Comparison of ENCODE assay signal across 1 cellular context in genomic region chr4:181319629-181320028, GRCh38.
TF ChIP-seq lines count a peak whose summit lies in the region.

No MANE protein-coding gene starts in this region.

TF ChIP-seq in H1, 55 proteins besides CTCF, POLR2A, EP300 and RAD21 (continued from another document):
- TF ChIP-seq ATF3 (IDR thresholded peaks at IDR 0.05; ENCODE audit: insufficient read depth, low read depth, low read length) (no peak), CEBPB (IDR thresholded peaks at IDR 0.05; ENCODE audit: low read depth, low read length) (no peak), ATF2 (IDR thresholded peaks at IDR 0.05; ENCODE audit: low read length) (no peak), ASH2L (IDR thresholded peaks at IDR 0.05; ENCODE audit: low read length) (no peak), CHD1 (IDR thresholded peaks at IDR 0.05; ENCODE audit: low read depth, low read length) (no peak), SIX5 (IDR thresholded peaks at IDR 0.05; ENCODE audit: low read depth, low read length) (no peak), SIRT6 (IDR thresholded peaks at IDR 0.05; ENCODE audit: low read length) (no peak), TCF12 (IDR thresholded peaks at IDR 0.05; ENCODE audit: low read depth, low read length) (no peak)
TF ChIP-seq in H1: peak in this region for 0.
